Comparison of ENCODE assay signal across 29 cellular contexts in genomic region chr5:32130865-32131264, GRCh38. TPM values are rescaled to one million over a fixed set of nuclear protein-coding genes. Genes with fewer than 3 reads are reported as not detected.
DNase-seq lines count a peak whose midpoint lies in the region; ATAC-seq and TF ChIP-seq lines count a peak whose summit lies in the region.
"Had no signal": no experiment of that assay in that cellular context is flagged by ENCODE, and none has a peak within 500 bp of the region (broad histone marks: within the 10 kb centered on the region; RNA-seq: fewer than 3 reads in every experiment).

No MANE protein-coding gene starts in this region.

- H3K27me3 Mint-ChIP-seq in central memory CD8-positive, alpha-beta T cell, result no peaks in the 10 kb centered on the region
- no peaks in the 10 kb centered on the region for H3K27me3 Mint-ChIP-seq in progenitor cell of endocrine pancreas
- H3K27me3 Mint-ChIP-seq: activated CD4-positive, alpha-beta memory T cell treated with anti-CD3 and anti-CD28 coated beads, Interleukin-2, amount 10 ng/mL, durations not matched to agents 7 days and 5 days; activated naive CD8-positive, alpha-beta T cell treated with anti-CD3 and anti-CD28 coated beads, Interleukin-2, amount 10 ng/mL, durations not matched to agents 7 days and 5 days; effector memory CD8-positive, alpha-beta T cell had no signal

- peak overlapping the region; percentile 68; the same call in 1 of the 2 replicates for H3K27ac ChIP-seq in 22Rv1
- H3K27ac ChIP-seq: coronary artery, neutrophil, psoas muscle, uterus had no signal

- peak; percentile 24 for DNase-seq in EH (ENCODE audit: low read depth)
- no peak for DNase-seq in central memory CD8-positive, alpha-beta T cell (ENCODE audit: low spot score in 2 of 2)
- DNase-seq in progenitor cell of endocrine pancreas (ENCODE audit: low spot score, unreplicated experiment), result no peak
- no peak for DNase-seq in stimulated activated CD4-positive, alpha-beta T cell treated with anti-CD3 and anti-CD28 coated beads, Interleukin-2, amount 100 ng/mL, for 24 hours
- no peak for DNase-seq in Right ventricle myocardium inferior (ENCODE audit: missing footprints)
- no peak for DNase-seq in KG1 (lab: John Stamatoyannopoulos, UW)
- DNase-seq: activated CD4-positive, alpha-beta memory T cell treated with anti-CD3 and anti-CD28 coated beads, Interleukin-2, amount 10 ng/mL, durations not matched to agents 7 days and 5 days; activated CD4-positive, CD25-positive, alpha-beta regulatory T cell treated with anti-CD3 and anti-CD28 coated beads, Interleukin-2, amount 50 U/mL, for 72 hours; activated effector memory CD4-positive, alpha-beta T cell treated with Interleukin-2 at 50 U/mL for 16 hours; activated naive CD8-positive, alpha-beta T cell treated with anti-CD3 and anti-CD28 coated beads, Interleukin-2, amount 10 ng/mL, durations not matched to agents 7 days and 5 days; DMS153; effector memory CD8-positive, alpha-beta T cell; erythroblast; immature natural killer cell; Karpas-422; left cardiac atrium; mammary epithelial cell; NCI-H1930; NCI-H526 treated with DMSO at 0.1 percent for 48 hours; NK-92 treated with Interleukin-12 subunit alpha and Interleukin-12 subunit beta, amount 100 ng/mL, for 24 hours; psoas muscle; Right ventricle myocardium superior; stimulated activated CD4-positive, alpha-beta T cell treated with anti-CD3 and anti-CD28 coated beads, Interleukin-4, amount 100 ng/mL, for 4 hours; stimulated activated naive CD4-positive, alpha-beta T cell; T-helper 2 cell; uterus had no signal

- H3K27ac Mint-ChIP-seq in central memory CD8-positive, alpha-beta T cell (ENCODE audit: low read depth), result peak overlapping the region; percentile 12
- peak overlapping the region; percentile 36 for H3K27ac Mint-ChIP-seq in progenitor cell of endocrine pancreas
- H3K27ac Mint-ChIP-seq: activated CD4-positive, alpha-beta memory T cell treated with anti-CD3 and anti-CD28 coated beads, Interleukin-2, amount 10 ng/mL, durations not matched to agents 7 days and 5 days; activated naive CD8-positive, alpha-beta T cell treated with anti-CD3 and anti-CD28 coated beads, Interleukin-2, amount 10 ng/mL, durations not matched to agents 7 days and 5 days had no signal

- H3K9me3 Mint-ChIP-seq in central memory CD8-positive, alpha-beta T cell, result no peaks in the 10 kb centered on the region
- H3K9me3 Mint-ChIP-seq in progenitor cell of endocrine pancreas (ENCODE audit: low read depth), result no peaks in the 10 kb centered on the region
- H3K9me3 Mint-ChIP-seq: activated CD4-positive, alpha-beta memory T cell treated with anti-CD3 and anti-CD28 coated beads, Interleukin-2, amount 10 ng/mL, durations not matched to agents 7 days and 5 days; activated naive CD8-positive, alpha-beta T cell treated with anti-CD3 and anti-CD28 coated beads, Interleukin-2, amount 10 ng/mL, durations not matched to agents 7 days and 5 days; effector memory CD8-positive, alpha-beta T cell; immature natural killer cell had no signal

- no peak overlapping the region for H3K4me3 Mint-ChIP-seq in central memory CD8-positive, alpha-beta T cell
- H3K4me3 Mint-ChIP-seq in progenitor cell of endocrine pancreas (ENCODE audit: low read depth), result no peak overlapping the region
- H3K4me3 Mint-ChIP-seq: activated CD4-positive, alpha-beta memory T cell treated with anti-CD3 and anti-CD28 coated beads, Interleukin-2, amount 10 ng/mL, durations not matched to agents 7 days and 5 days; activated naive CD8-positive, alpha-beta T cell treated with anti-CD3 and anti-CD28 coated beads, Interleukin-2, amount 10 ng/mL, durations not matched to agents 7 days and 5 days had no signal

- peaks cover 36% of the 10 kb centered on the region for H3K36me3 Mint-ChIP-seq in central memory CD8-positive, alpha-beta T cell (ENCODE audit: insufficient read depth)
- H3K36me3 Mint-ChIP-seq in progenitor cell of endocrine pancreas (ENCODE audit: insufficient read depth), result peaks cover 30% of the 10 kb centered on the region

- ATAC-seq in central memory CD8-positive, alpha-beta T cell (replicated peaks; ENCODE audit: extremely low read depth, poor library complexity, severe bottlenecking), result no peak
- ATAC-seq in Right ventricle myocardium inferior, result no peak
- ATAC-seq: effector memory CD8-positive, alpha-beta T cell; left cardiac atrium; psoas muscle had no signal

- peaks cover 65% of the 10 kb centered on the region for H3K4me1 Mint-ChIP-seq in central memory CD8-positive, alpha-beta T cell
- H3K4me1 Mint-ChIP-seq in progenitor cell of endocrine pancreas (ENCODE audit: low read depth), result peaks cover 3% of the 10 kb centered on the region

- TF ChIP-seq CTCF in 22Rv1 (IDR thresholded peaks at IDR 0.05) (no peak), progenitor cell of endocrine pancreas (IDR thresholded peaks at IDR 0.05; ENCODE audit: unreplicated experiment) (no peak)

- intact Hi-C loops in Right ventricle myocardium inferior (cut with DNase I), result no loop called here

RNA-seq across cellular contexts. Expression of gene GOLPH3, which starts 43.3 kb away (rescaled TPM):
- total RNA-seq in progenitor cell of endocrine pancreas, result 79.3 and 80.8 TPM in 2 replicates
- total RNA-seq in Right ventricle myocardium inferior, result 42.3 TPM
